1 cellular context compared by ENCODE assay signal in genomic region chr17:75025398-75025734, GRCh38.
TF ChIP-seq lines count a peak whose summit lies in the region.

No MANE protein-coding gene starts in this region.

TF ChIP-seq in HepG2, 621 proteins besides CTCF, POLR2A, EP300 and RAD21:
- TF ChIP-seq BATF2 (CRISPR knock-in tag; IDR thresholded peaks at IDR 0.05) (peak; percentile 1; the same call in 1 of the 2 replicates), ZNF709 (CRISPR knock-in tag; IDR thresholded peaks at IDR 0.05) (0 out of 2 replicates have a peak, but pooled peaks have one; percentile 38), ZMYM4 (CRISPR knock-in tag; IDR thresholded peaks at IDR 0.05) (peak; percentile 14; the same call in 1 of the 2 replicates)
